In genomic region chr2:44178950-44179349, GRCh38 we compare ENCODE assay signal across 36 cellular contexts.
"Had no signal": no experiment of that assay in that cellular context is flagged by ENCODE, and none has a peak within 500 bp of the region (broad histone marks: within the 10 kb centered on the region; RNA-seq: fewer than 3 reads in every experiment).

No MANE protein-coding gene starts in this region.

- H3K27ac ChIP-seq: adrenal gland, body of pancreas, breast epithelium, RWPE1, VCaP had no signal

- H3K4me1 ChIP-seq: breast epithelium had no signal

- DNase-seq: activated CD4-positive, alpha-beta T cell treated with anti-CD3 and anti-CD28 coated beads, Interleukin-2, amount 10 ng/mL, durations not matched to agents 7 days and 5 days; activated CD4-positive, alpha-beta T cell treated with anti-CD3 and anti-CD28 coated beads, Interleukin-2, amount 50 U/mL, for 48 hours; activated CD4-positive, CD25-positive, alpha-beta regulatory T cell; activated CD8-positive, alpha-beta memory T cell treated with anti-CD3 and anti-CD28 coated beads, Interleukin-2, amount 50 U/mL, for 4 hours; activated gamma-delta T cell treated with Interleukin-2 at 50 U/mL for 16 hours; activated naive CD4-positive, alpha-beta T cell treated with anti-CD3 and anti-CD28 coated beads for 36 hours; activated T-cell treated with anti-CD3 and anti-CD28 coated beads for 4 hours; activated T-cell treated with anti-CD3 and anti-CD28 coated beads, Interleukin-2, amount 50 U/mL, for 4 hours; adrenal gland; body of pancreas; NCI-H1105; NCI-H1417 treated with DMSO at 0.1 percent for 48 hours; NCI-H187 treated with DMSO at 0.1 percent for 48 hours; NCI-H2081; NCI-H2171 treated with DMSO at 0.1 percent for 48 hours; NCI-H2227 treated with DMSO at 0.1 percent for 48 hours; NCI-H446 treated with DMSO at 0.1 percent for 48 hours; NCI-H524; NCI-H69; NCI-H82; NK-92 treated with Interleukin-12 subunit alpha and Interleukin-12 subunit beta, amount 100 ng/mL, for 24 hours; PC-3; SIG-M5; SW 1271; T-helper 1 cell; T-helper 2 cell; T-helper 9 cell had no signal

- H3K36me3 ChIP-seq: adrenal gland, breast epithelium had no signal

- H3K4me3 Mint-ChIP-seq: activated CD4-positive, alpha-beta T cell treated with anti-CD3 and anti-CD28 coated beads, Interleukin-2, amount 10 ng/mL, durations not matched to agents 7 days and 5 days; activated naive CD4-positive, alpha-beta T cell treated with anti-CD3 and anti-CD28 coated beads for 36 hours; activated T-cell treated with anti-CD3 and anti-CD28 coated beads, Interleukin-2, amount 50 U/mL, for 4 hours; activated T-helper 1 cell treated with anti-CD3 and anti-CD28 coated beads, Interleukin-12 subunit alpha, Interleukin-12 subunit beta, Interleukin-2, Interleukin-4 antibody, amounts not matched to agents 30 ng/mL and 10 ng/mL and 1 ng/mL, durations not matched to agents 14 hours and 24 hours and 36 hours had no signal

- H3K27me3 Mint-ChIP-seq: activated CD4-positive, alpha-beta T cell treated with anti-CD3 and anti-CD28 coated beads, Interleukin-2, amount 10 ng/mL, durations not matched to agents 7 days and 5 days had no signal

- H3K4me3 ChIP-seq: adrenal gland, body of pancreas, breast epithelium, K562 had no signal

- H3K9me3 ChIP-seq: adrenal gland, body of pancreas, breast epithelium had no signal

- H3K27ac Mint-ChIP-seq: activated CD4-positive, alpha-beta T cell treated with anti-CD3 and anti-CD28 coated beads, Interleukin-2, amount 10 ng/mL, durations not matched to agents 7 days and 5 days; activated naive CD4-positive, alpha-beta T cell treated with anti-CD3 and anti-CD28 coated beads for 36 hours; activated naive CD4-positive, alpha-beta T cell treated with anti-CD3 and anti-CD28 coated beads, Interleukin-2, amount 50 U/mL, for 72 hours; activated T-helper 1 cell treated with anti-CD3 and anti-CD28 coated beads, Interleukin-12 subunit alpha, Interleukin-12 subunit beta, Interleukin-2, Interleukin-4 antibody, amounts not matched to agents 30 ng/mL and 10 ng/mL and 1 ng/mL, durations not matched to agents 14 hours and 24 hours and 36 hours had no signal

- ATAC-seq: activated naive CD4-positive, alpha-beta T cell treated with anti-CD3 and anti-CD28 coated beads, Interleukin-2, amount 50 U/mL, for 72 hours; activated T-cell treated with anti-CD3 and anti-CD28 coated beads, Interleukin-2, amount 50 U/mL, for 4 hours; body of pancreas; K562; PC-3; Right ventricle myocardium inferior had no signal

- FAIRE-seq: astrocyte, K562, RCC 7860 had no signal

- H3K27me3 ChIP-seq: adrenal gland, body of pancreas, breast epithelium had no signal

- H3K9me3 Mint-ChIP-seq: activated CD4-positive, alpha-beta T cell treated with anti-CD3 and anti-CD28 coated beads, Interleukin-2, amount 10 ng/mL, durations not matched to agents 7 days and 5 days; activated naive CD4-positive, alpha-beta T cell treated with anti-CD3 and anti-CD28 coated beads for 36 hours; activated naive CD4-positive, alpha-beta T cell treated with anti-CD3 and anti-CD28 coated beads, Interleukin-2, amount 50 U/mL, for 72 hours; activated T-cell treated with anti-CD3 and anti-CD28 coated beads, Interleukin-2, amount 50 U/mL, for 4 hours; activated T-helper 1 cell treated with anti-CD3 and anti-CD28 coated beads, Interleukin-12 subunit alpha, Interleukin-12 subunit beta, Interleukin-2, Interleukin-4 antibody, amounts not matched to agents 30 ng/mL and 10 ng/mL and 1 ng/mL, durations not matched to agents 14 hours and 24 hours and 36 hours had no signal
